Comparison of ENCODE assay signal across 8 cellular contexts in genomic region chr7:141702047-141702567, GRCh38. TPM values are rescaled to one million over a fixed set of nuclear protein-coding genes. Genes with fewer than 3 reads are reported as not detected.
DNase-seq lines count a peak whose midpoint lies in the region; ATAC-seq and TF ChIP-seq lines count a peak whose summit lies in the region.

TSS of gene DENND11 (minus strand) at chr7:141702166. CDS start at chr7:141702153, 13 bp downstream.

- H3K36me3 ChIP-seq in esophagus muscularis mucosa, result no peaks in the 10 kb centered on the region

- peak within 1 kb of the TSS; percentile 76 to 98 (median 90) for H3K4me3 ChIP-seq in esophagus muscularis mucosa

- H3K9me3 ChIP-seq in esophagus muscularis mucosa, result no peaks in the 10 kb centered on the region

- no peaks in the 10 kb centered on the region for H3K27me3 ChIP-seq in esophagus muscularis mucosa

- peaks cover 21 to 50% (median 41%) of the 10 kb centered on the region in 4 donors for H3K4me1 ChIP-seq in esophagus muscularis mucosa

- H3K4me1 Mint-ChIP-seq in naive B cell, result peaks cover 34 to 46% (median 46%) of the 10 kb centered on the region in 3 donors
- peaks cover 47% of the 10 kb centered on the region for H3K4me1 Mint-ChIP-seq in stimulated activated naive CD8-positive, alpha-beta T cell treated with anti-CD3 and anti-CD28 coated beads, Interleukin-15, Interleukin-2, amounts not matched to agents 100 ng/mL and 50 ng/mL, for 24 hours (ENCODE audit: low read depth)

- ATAC-seq in HG02885 (IDR thresholded peaks at IDR 0.05; ENCODE audit: poor library complexity, unreplicated experiment), result peak; percentile 79
- peak; percentile 70 for ATAC-seq in naive B cell (ENCODE audit: low read depth in 2 of 2)

- H3K9me3 Mint-ChIP-seq in naive B cell, result no peaks in the 10 kb centered on the region
- H3K9me3 Mint-ChIP-seq in stimulated activated naive CD8-positive, alpha-beta T cell treated with anti-CD3 and anti-CD28 coated beads, Interleukin-15, Interleukin-2, amounts not matched to agents 100 ng/mL and 50 ng/mL, for 24 hours, result no peaks in the 10 kb centered on the region

- TF ChIP-seq CTCF in esophagus muscularis mucosa (IDR thresholded peaks at IDR 0.05), result no peak

- no peak for TF ChIP-seq EP300 in esophagus muscularis mucosa (IDR thresholded peaks at IDR 0.05)

- intact Hi-C loops in esophagus muscularis mucosa (cut with DNase I), result loop anchor here (5.0 kb wide), 1 partner anchor 35 kb away; the partner anchor contains the start of gene SSBP1

- peak; percentile 54 for DNase-seq in NK-92 treated with Interleukin-12 subunit alpha and Interleukin-12 subunit beta, amount 100 ng/mL, for 24 hours (lab: John Stamatoyannopoulos, UW)
- DNase-seq in NK-92 (lab: John Stamatoyannopoulos, UW; ENCODE audit: unreplicated experiment) (no peak), NCI-H460 (ENCODE audit: extremely low read depth, low read depth) (peak; percentile 30), activated T-cell treated with anti-CD3 and anti-CD28 coated beads for 4 hours (peak; percentile 26), esophagus muscularis mucosa (ENCODE audit: extremely low spot score) (no peak), naive B cell (peak; percentile 65)

- peak within 1 kb of the TSS; percentile 86 to 90 (median 89) for H3K27ac ChIP-seq in esophagus muscularis mucosa (replicated peaks in 1 of 4)

- H3K36me3 Mint-ChIP-seq in naive B cell, result no peaks in the 10 kb centered on the region
- H3K36me3 Mint-ChIP-seq in stimulated activated naive CD8-positive, alpha-beta T cell treated with anti-CD3 and anti-CD28 coated beads, Interleukin-15, Interleukin-2, amounts not matched to agents 100 ng/mL and 50 ng/mL, for 24 hours (ENCODE audit: low read depth), result no peaks in the 10 kb centered on the region

- peak within 1 kb of the TSS; percentile 94 to 98 (median 96) for H3K27ac Mint-ChIP-seq in naive B cell
- no peak within 1 kb of the TSS for H3K27ac Mint-ChIP-seq in stimulated activated naive CD8-positive, alpha-beta T cell treated with anti-CD3 and anti-CD28 coated beads, Interleukin-15, Interleukin-2, amounts not matched to agents 100 ng/mL and 50 ng/mL, for 24 hours

- peak within 1 kb of the TSS; percentile 89 to 95 (median 92) for H3K4me3 Mint-ChIP-seq in naive B cell
- H3K4me3 Mint-ChIP-seq in stimulated activated naive CD8-positive, alpha-beta T cell treated with anti-CD3 and anti-CD28 coated beads, Interleukin-15, Interleukin-2, amounts not matched to agents 100 ng/mL and 50 ng/mL, for 24 hours, result peak within 1 kb of the TSS; percentile 77

- TF ChIP-seq POLR2A in esophagus muscularis mucosa (IDR thresholded peaks at IDR 0.05; ENCODE audit: low read depth), result no peak

- H3K27me3 Mint-ChIP-seq in naive B cell, result no peaks in the 10 kb centered on the region
- peaks cover 11% of the 10 kb centered on the region for H3K27me3 Mint-ChIP-seq in stimulated activated naive CD8-positive, alpha-beta T cell treated with anti-CD3 and anti-CD28 coated beads, Interleukin-15, Interleukin-2, amounts not matched to agents 100 ng/mL and 50 ng/mL, for 24 hours

- WGBS in esophagus muscularis mucosa, result 0% methylated on average over 16 of the region's 62 CpGs

RNA-seq across cellular contexts. Expression of gene DENND11, which starts in this region (rescaled TPM):
- 9.2 and 11.5 TPM in 2 replicates for total RNA-seq in NCI-H460 (2014; rRNA removed; shearing (Covaris generic))
- 16.5 and 22.7 TPM in 2 replicates for polyA plus RNA-seq in NCI-H460 (2014; cell fraction: nucleus; rRNA removed)
- total RNA-seq in esophagus muscularis mucosa, result 10 to 100 TPM; 14.9 to 25.4 (median 16.3) TPM
- polyA plus RNA-seq in naive B cell (ENCODE audit: low read depth in 6 of 6), result 10 to 100 TPM; 11.4 to 32.2 (median 22.9) TPM

Comparison
In these comparisons a context has a peak if more than half of its experiments do, and no peak if none do; other contexts are left out.
1. DNase-seq: peak in NK-92 treated with Interleukin-12 subunit alpha and Interleukin-12 subunit beta, amount 100 ng/mL, for 24 hours (single experiment), NCI-H460 (single experiment), activated T-cell treated with anti-CD3 and anti-CD28 coated beads for 4 hours (single experiment) and naive B cell (single experiment); none in NK-92 (single experiment) and esophagus muscularis mucosa (single experiment).